In genomic region chr18:47316924-47317323, GRCh38 we compare ENCODE assay signal across 25 cellular contexts.
"Had no signal": no experiment of that assay in that cellular context is flagged by ENCODE, and none has a peak within 500 bp of the region (broad histone marks: within the 10 kb centered on the region; RNA-seq: fewer than 3 reads in every experiment).

No MANE protein-coding gene starts in this region.

- H3K36me3 ChIP-seq: colonic mucosa, esophagus muscularis mucosa, esophagus squamous epithelium, gastrocnemius medialis, gastroesophageal sphincter, heart left ventricle, heart right ventricle had no signal

- H3K79me2 ChIP-seq: hepatocyte had no signal

- DNase-seq: colonic mucosa; cortex of kidney; dermis blood vessel endothelial cell; dorsolateral prefrontal cortex; effector CD4-positive, alpha-beta T cell; effector CD8-positive, alpha-beta T cell; effector memory CD4-positive, alpha-beta T cell; effector memory CD8-positive, alpha-beta T cell; endodermal cell; erythroblast; esophagus squamous epithelium; foreskin fibroblast; foreskin keratinocyte; foreskin melanocyte; gastrocnemius medialis; glutamatergic neuron; head of caudate nucleus; heart left ventricle; heart right ventricle had no signal

- H3K27me3 ChIP-seq: colonic mucosa, esophagus muscularis mucosa, foreskin keratinocyte, gastrocnemius medialis, gastroesophageal sphincter had no signal

- H3K4me1 ChIP-seq: colonic mucosa, esophagus muscularis mucosa, esophagus squamous epithelium, foreskin keratinocyte, gastrocnemius medialis, gastroesophageal sphincter, heart left ventricle, heart right ventricle had no signal

- H3K27ac ChIP-seq: colonic mucosa, coronary artery, dorsolateral prefrontal cortex, epithelial cell of prostate, esophagus muscularis mucosa, esophagus squamous epithelium, foreskin keratinocyte, gastrocnemius medialis, gastroesophageal sphincter, heart left ventricle, heart right ventricle, hepatocyte had no signal

- H3K4me3 ChIP-seq: colonic mucosa, coronary artery, dorsolateral prefrontal cortex, esophagus muscularis mucosa, esophagus squamous epithelium, gastrocnemius medialis, gastroesophageal sphincter, heart left ventricle, heart right ventricle, hepatocyte had no signal

- ATAC-seq: effector memory CD8-positive, alpha-beta T cell; esophagus mucosa; foreskin keratinocyte; gastrocnemius medialis; gastroesophageal sphincter; heart left ventricle; heart right ventricle had no signal

- H2AFZ ChIP-seq: hepatocyte had no signal

- H3K4me2 ChIP-seq: hepatocyte had no signal

- H3K9me3 ChIP-seq: colonic mucosa, esophagus muscularis mucosa, esophagus squamous epithelium, gastrocnemius medialis, gastroesophageal sphincter, heart left ventricle, heart right ventricle had no signal
